In the genomic region with DNA sequence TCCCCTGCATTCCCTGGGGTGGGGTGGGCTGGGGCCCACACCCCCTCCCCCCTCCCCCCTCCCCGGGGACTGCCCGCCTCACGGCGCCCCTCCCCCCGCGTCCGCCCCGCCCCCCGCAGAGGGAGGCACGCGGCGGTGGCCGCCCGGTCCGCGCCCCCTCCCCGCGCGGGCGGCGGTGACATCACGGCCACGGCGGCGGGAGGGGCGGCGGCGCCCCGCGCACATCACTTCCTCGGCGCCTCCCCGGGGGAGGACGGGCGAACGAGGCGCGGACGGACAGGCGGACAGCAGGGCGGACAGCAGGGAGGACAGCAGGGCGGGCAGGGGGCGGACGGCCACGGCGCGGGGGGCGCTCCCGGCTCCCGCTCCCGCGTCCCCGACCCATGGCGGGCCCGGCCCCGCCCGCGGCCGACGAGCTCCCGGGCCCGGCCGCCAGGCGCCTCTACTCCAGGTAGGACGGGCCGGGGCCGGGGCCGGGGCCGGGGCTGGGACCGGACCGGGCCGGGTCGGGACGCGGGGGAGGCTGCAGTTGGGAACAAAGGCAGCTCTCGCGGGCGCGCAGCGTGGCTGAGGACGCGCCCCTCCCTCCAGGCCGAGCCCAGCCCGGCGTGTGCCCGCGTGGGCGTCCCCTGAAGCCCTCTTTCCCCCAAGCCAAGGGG, we compare ENCODE assay signal across 8 cellular contexts. TPM values are rescaled to one million over a fixed set of nuclear protein-coding genes. Genes with fewer than 3 reads are reported as not detected.
A peak's percentile ranks its signal among the peaks of the same experiment; 100 is the strongest.
DNase-seq lines count a peak whose midpoint lies in the region; ATAC-seq and TF ChIP-seq lines count a peak whose summit lies in the region.

Gene GPSM1 (plus strand): TSS at position 227 of the 659 bp plus-strand sequence. CDS start 157 bp downstream, at position 384.

- no peak for TF ChIP-seq POLR2A in Peyer's patch (IDR thresholded peaks at IDR 0.05)

- H3K36me3 ChIP-seq in Peyer's patch (no peaks in the 10 kb centered on the region), adipocyte (ENCODE audit: control insufficient read depth, insufficient read depth, low read length, severe bottlenecking) (no peaks in the 10 kb centered on the region), osteoblast (ENCODE audit: insufficient read depth, low read length) (peaks cover 9% of the 10 kb centered on the region)

- peaks cover 0 to 26% (median 11%) of the 10 kb centered on the region in 4 donors for H3K4me1 ChIP-seq in Peyer's patch
- H3K4me1 ChIP-seq in adipocyte (ENCODE audit: control insufficient read depth, insufficient read depth, low read length), result peaks cover 17% of the 10 kb centered on the region
- peaks cover 29% of the 10 kb centered on the region for H3K4me1 ChIP-seq in osteoblast (ENCODE audit: insufficient read depth, low read length)

- peak within 1 kb of the TSS; percentile 85 for H2AFZ ChIP-seq in osteoblast (ENCODE audit: low read length)

- in situ Hi-C loops in G401 (cut with HindIII; ENCODE audit: low sequenced_read_pairs), result no loop called here

- intact Hi-C loops in Right ventricle myocardium superior (cut with DNase I), result no loop called here

- H3K4me3 ChIP-seq in Peyer's patch (peak within 1 kb of the TSS; percentile 39 to 65 (median 61)), adipocyte (ENCODE audit: low read length) (peak within 1 kb of the TSS; percentile 84), osteoblast (ENCODE audit: insufficient read depth, low read length) (peak within 1 kb of the TSS; percentile 91)

- TF ChIP-seq CTCF in Peyer's patch (IDR thresholded peaks at IDR 0.05) (no peak), osteoblast (IDR thresholded peaks at IDR 0.05; ENCODE audit: extremely low read depth, low read depth, low read length) (no peak)

- peaks cover 39% of the 10 kb centered on the region for H4K20me1 ChIP-seq in osteoblast (ENCODE audit: insufficient read depth, low read length)

- no peaks in the 10 kb centered on the region for H3K9me3 ChIP-seq in Peyer's patch
- no peaks in the 10 kb centered on the region for H3K9me3 ChIP-seq in adipocyte (ENCODE audit: control insufficient read depth, low read length)
- no peaks in the 10 kb centered on the region for H3K9me3 ChIP-seq in osteoblast (ENCODE audit: low read depth, low read length)

- no peaks in the 10 kb centered on the region for H3K27me3 ChIP-seq in Peyer's patch
- no peaks in the 10 kb centered on the region for H3K27me3 ChIP-seq in adipocyte (replicated peaks; ENCODE audit: control insufficient read depth, insufficient read depth, low read length)
- H3K27me3 ChIP-seq in osteoblast (ENCODE audit: insufficient read depth, low read length), result no peaks in the 10 kb centered on the region

- peaks cover 46% of the 10 kb centered on the region for H3K79me2 ChIP-seq in osteoblast (ENCODE audit: insufficient read depth, low read length)

- H3K9ac ChIP-seq in adipocyte (ENCODE audit: low read length), result peak within 1 kb of the TSS; percentile 81

- DNase-seq in G401 (ENCODE audit: low spot score) (no peak), Peyer's patch (no peak), adipocyte (ENCODE audit: low read depth) (peak; percentile 79), Right ventricle myocardium superior (peak; percentile 77), osteoblast (ENCODE audit: insufficient read length, low spot score, missing footprints) (peak; percentile 99)

- peak within 1 kb of the TSS; percentile 49 to 84 (median 66) for H3K27ac ChIP-seq in Peyer's patch
- peak within 1 kb of the TSS; percentile 82 for H3K27ac ChIP-seq in osteoblast (ENCODE audit: low read depth, low read length)

- peak; percentile 33 for ATAC-seq in Right ventricle myocardium superior (ENCODE audit: poor library complexity)
- no peak for ATAC-seq in GM18519 (IDR thresholded peaks at IDR 0.05; ENCODE audit: low FRiP score, unreplicated experiment)
- ATAC-seq in GM19452 (IDR thresholded peaks at IDR 0.05; ENCODE audit: unreplicated experiment), result no peak
- ATAC-seq in GM18517 (IDR thresholded peaks at IDR 0.05; ENCODE audit: unreplicated experiment), result no peak

- H3K4me2 ChIP-seq in osteoblast (ENCODE audit: insufficient read depth, low read length), result peak within 1 kb of the TSS; percentile 96

RNA-seq across cellular contexts. Expression of gene GPSM1, which starts in this region (rescaled TPM):
- total RNA-seq in G401 (2014; rRNA removed; shearing (Covaris generic)), result 49.1 and 50.3 TPM in 2 replicates
- total RNA-seq in Peyer's patch, result 10 to 100 TPM in 1 of 4 donors, 1 to 10 TPM in 3; 3.7 to 25.6 (median 6.0) TPM
- total RNA-seq in Right ventricle myocardium superior, result 50.3 TPM
- 30.9 and 39.1 TPM in 2 replicates for total RNA-seq in osteoblast

Comparison
In these comparisons a context has a peak if more than half of its experiments do, and no peak if none do; other contexts are left out.
1. DNase-seq: peak in adipocyte (single experiment), Right ventricle myocardium superior (single experiment) and osteoblast (single experiment); none in G401 (single experiment) and Peyer's patch (0 of 3).
2. Peak in every context shown above with its lines, with median percentiles within 50 percentile points of each other: H3K4me3 ChIP-seq.